ENCODE assay signal across 8 cellular contexts in genomic region chr1:23019094-23019850, GRCh38. TPM values are rescaled to one million over a fixed set of nuclear protein-coding genes. Genes with fewer than 3 reads are reported as not detected.
DNase-seq lines count a peak whose midpoint lies in the region; ATAC-seq and TF ChIP-seq lines count a peak whose summit lies in the region.

Gene KDM1A (plus strand): TSS chr1:23019468. CDS start chr1:23019597, 129 bp downstream.

- peaks cover 10% of the 10 kb centered on the region for H3K36me3 Mint-ChIP-seq in T-helper 1 cell treated with Interleukin-12 subunit alpha and Interleukin-12 subunit beta and Interleukin-4 antibody, amounts not matched to agents 30 μg/mL and 1 μg/mL, for 36 hours (ENCODE audit: low read depth)
- peaks cover 22% of the 10 kb centered on the region for H3K36me3 Mint-ChIP-seq in progenitor cell of endocrine pancreas (ENCODE audit: insufficient read depth)

- in situ Hi-C loops in GM13976 (cut with MboI; ENCODE audit: low sequenced_read_pairs, unreplicated experiment) = no loop called here

- TF ChIP-seq CTCF in GM13976 (IDR thresholded peaks at IDR 0.05; ENCODE audit: borderline replicate concordance, control extremely low read depth, extremely low read depth, insufficient read depth, missing control alignments) (peak; percentile 39), progenitor cell of endocrine pancreas (IDR thresholded peaks at IDR 0.05; ENCODE audit: unreplicated experiment) (peak; percentile 38)

- peaks cover 8% of the 10 kb centered on the region for H3K9me3 Mint-ChIP-seq in T-helper 1 cell treated with Interleukin-12 subunit alpha and Interleukin-12 subunit beta and Interleukin-4 antibody, amounts not matched to agents 30 μg/mL and 1 μg/mL, for 36 hours
- peaks cover 10% of the 10 kb centered on the region for H3K9me3 Mint-ChIP-seq in progenitor cell of endocrine pancreas (ENCODE audit: low read depth)

- H3K27me3 Mint-ChIP-seq in T-helper 1 cell treated with Interleukin-12 subunit alpha and Interleukin-12 subunit beta and Interleukin-4 antibody, amounts not matched to agents 30 μg/mL and 1 μg/mL, for 36 hours (ENCODE audit: low read depth) = no peaks in the 10 kb centered on the region
- H3K27me3 Mint-ChIP-seq in progenitor cell of endocrine pancreas = no peaks in the 10 kb centered on the region

- H3K4me3 Mint-ChIP-seq in T-helper 1 cell treated with Interleukin-12 subunit alpha and Interleukin-12 subunit beta and Interleukin-4 antibody, amounts not matched to agents 30 μg/mL and 1 μg/mL, for 36 hours = peak within 1 kb of the TSS; percentile 96
- peak within 1 kb of the TSS; percentile 93 for H3K4me3 Mint-ChIP-seq in progenitor cell of endocrine pancreas (ENCODE audit: low read depth)

- intact Hi-C loops in left cardiac atrium (cut with DNase I) = no loop called here

- DNase-seq in GM13976 (ENCODE audit: low spot score) (peak; percentile 94), NCI-H146 (lab: John Stamatoyannopoulos, UW) (peak; percentile 95), amniotic stem cell (lab: John Stamatoyannopoulos, UW) (peak; percentile 89), left cardiac atrium (peak; percentile 98), progenitor cell of endocrine pancreas (ENCODE audit: low spot score, unreplicated experiment) (peak; percentile 93), ureter (ENCODE audit: low spot score) (peak; percentile 98)

- ATAC-seq in HG02852 (IDR thresholded peaks at IDR 0.05; ENCODE audit: unreplicated experiment) = peak; percentile 94
- ATAC-seq in left cardiac atrium = peak; percentile 99 to 100

- peaks cover 28% of the 10 kb centered on the region for H3K4me1 Mint-ChIP-seq in T-helper 1 cell treated with Interleukin-12 subunit alpha and Interleukin-12 subunit beta and Interleukin-4 antibody, amounts not matched to agents 30 μg/mL and 1 μg/mL, for 36 hours (ENCODE audit: low read depth)
- H3K4me1 Mint-ChIP-seq in progenitor cell of endocrine pancreas (ENCODE audit: low read depth) = peaks cover 8% of the 10 kb centered on the region

- H3K27ac Mint-ChIP-seq in T-helper 1 cell treated with Interleukin-12 subunit alpha and Interleukin-12 subunit beta and Interleukin-4 antibody, amounts not matched to agents 30 μg/mL and 1 μg/mL, for 36 hours = peak within 1 kb of the TSS; percentile 85
- peak within 1 kb of the TSS; percentile 98 for H3K27ac Mint-ChIP-seq in progenitor cell of endocrine pancreas

RNA-seq across cellular contexts. Expression of gene KDM1A, which starts in this region (rescaled TPM):
- 10 to 100 TPM; 25.0 to 32.1 TPM for total RNA-seq in left cardiac atrium
- total RNA-seq in progenitor cell of endocrine pancreas = 190 and 197 TPM in 2 replicates
- 75.6 TPM for total RNA-seq in ureter

Comparison
In these comparisons a context has a peak if more than half of its experiments do, and no peak if none do; other contexts are left out.
1. Peak in every context shown above with its lines: DNase-seq and ATAC-seq.